8 cellular contexts compared by ENCODE assay signal in the genomic region with DNA sequence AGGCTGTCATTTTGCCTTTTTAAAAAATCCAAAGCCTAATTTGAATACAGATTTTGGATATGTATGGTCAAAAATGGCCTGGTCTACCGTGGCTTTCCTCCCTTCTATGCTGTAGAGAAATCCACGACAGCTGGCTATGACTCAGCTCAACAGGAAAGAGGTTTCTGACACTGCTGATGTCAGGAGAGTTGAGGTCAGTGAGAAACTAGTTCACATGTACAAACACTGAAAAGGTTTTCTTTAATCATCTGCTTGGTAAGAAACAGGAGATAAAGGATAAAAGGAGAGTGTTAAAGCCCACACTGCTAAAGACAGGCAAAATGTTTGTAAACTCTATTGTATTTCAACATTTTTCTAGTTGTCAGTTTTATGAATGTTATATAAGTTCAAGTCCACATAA.
DNase-seq lines count a peak whose midpoint lies in the region; ATAC-seq, FAIRE-seq and TF ChIP-seq lines count a peak whose summit lies in the region.

No MANE protein-coding gene starts in this region.

- H3K27me3 Mint-ChIP-seq in chondrocyte (ENCODE audit: low read depth): no peaks in the 10 kb centered on the region
- peaks cover 0 to 16% of the 10 kb centered on the region in 2 donors for H3K27me3 Mint-ChIP-seq in natural killer cell treated with Interleukin-12 subunit alpha and Interleukin-12 subunit beta and Interleukin-15 and Interleukin-18, amount 100 ng/mL, for 72 hours

- peak overlapping the region; percentile 78 for H3K27ac Mint-ChIP-seq in chondrocyte (ENCODE audit: unreplicated experiment)
- H3K27ac Mint-ChIP-seq in natural killer cell treated with Interleukin-12 subunit alpha and Interleukin-12 subunit beta and Interleukin-15 and Interleukin-18, amount 100 ng/mL, for 72 hours: peak overlapping the region; percentile 26 to 68

- no peak for TF ChIP-seq CTCF in chondrocyte (IDR thresholded peaks at IDR 0.05)

- ATAC-seq in GM18505 (IDR thresholded peaks at IDR 0.05; ENCODE audit: unreplicated experiment): peak; percentile 88
- peak; percentile 93 for ATAC-seq in HG02981 (IDR thresholded peaks at IDR 0.05; ENCODE audit: unreplicated experiment)
- ATAC-seq in SK-N-SH treated with all-trans-retinoic acid at 6 μM for 48 hours: peak; percentile 85
- ATAC-seq in natural killer cell treated with Interleukin-12 subunit alpha and Interleukin-12 subunit beta and Interleukin-15 and Interleukin-18, amount 100 ng/mL, for 72 hours: peak; percentile 90 to 93

- no peak for TF ChIP-seq POLR2A in GM18505 (IDR thresholded peaks at IDR 0.05; ENCODE audit: borderline replicate concordance, extremely low read depth, insufficient read depth, insufficient read length)

- FAIRE-seq in frontal cortex (lab: Jason Lieb, UNC): no peak

- peaks cover 14% of the 10 kb centered on the region for H3K9me3 Mint-ChIP-seq in chondrocyte (ENCODE audit: low read depth)
- H3K9me3 Mint-ChIP-seq in natural killer cell treated with Interleukin-12 subunit alpha and Interleukin-12 subunit beta and Interleukin-15 and Interleukin-18, amount 100 ng/mL, for 72 hours: no peaks in the 10 kb centered on the region

- in situ Hi-C loops in ACHN (cut with HindIII; ENCODE audit: low pct_ligation_motif_present, low pct_unique_long_range_greater_than_20kb, low sequenced_read_pairs): no loop called here

- peak; percentile 48 for DNase-seq in ACHN
- no peak for DNase-seq in chondrocyte (ENCODE audit: low spot score)
- DNase-seq in natural killer cell treated with Interleukin-12 subunit alpha and Interleukin-12 subunit beta and Interleukin-15 and Interleukin-18, amount 100 ng/mL, for 72 hours (ENCODE audit: low spot score): no peak
- no peak for DNase-seq in HT-29 (ENCODE audit: low spot score)
- no peak for DNase-seq in frontal cortex (ENCODE audit: low spot score in 2 of 2)

- peaks cover 28% of the 10 kb centered on the region for H3K4me1 Mint-ChIP-seq in chondrocyte (ENCODE audit: low read depth)
- H3K4me1 Mint-ChIP-seq in natural killer cell treated with Interleukin-12 subunit alpha and Interleukin-12 subunit beta and Interleukin-15 and Interleukin-18, amount 100 ng/mL, for 72 hours (ENCODE audit: low read depth in 2 of 2): peaks cover 25 to 41% of the 10 kb centered on the region in 2 donors

- H3K36me3 Mint-ChIP-seq in chondrocyte (ENCODE audit: low read depth): peaks cover 6% of the 10 kb centered on the region
- peaks cover 4% of the 10 kb centered on the region for H3K36me3 Mint-ChIP-seq in natural killer cell treated with Interleukin-12 subunit alpha and Interleukin-12 subunit beta and Interleukin-15 and Interleukin-18, amount 100 ng/mL, for 72 hours

- no peak overlapping the region for H3K4me3 Mint-ChIP-seq in chondrocyte (ENCODE audit: unreplicated experiment)
- peak overlapping the region; percentile 65 for H3K4me3 Mint-ChIP-seq in natural killer cell treated with Interleukin-12 subunit alpha and Interleukin-12 subunit beta and Interleukin-15 and Interleukin-18, amount 100 ng/mL, for 72 hours

TF ChIP-seq in SK-N-SH treated with all-trans-retinoic acid at 6 μM for 48 hours, 23 proteins besides CTCF, POLR2A, EP300 and RAD21:
- TF ChIP-seq ZNF8 (CRISPR knock-in tag; IDR thresholded peaks at IDR 0.05) (no peak), ZFP3 (CRISPR knock-in tag; IDR thresholded peaks at IDR 0.05) (no peak), SNAI2 (CRISPR knock-in tag; IDR thresholded peaks at IDR 0.05) (no peak)
